Comparison of ENCODE assay signal across 22 cellular contexts in the genomic region with DNA sequence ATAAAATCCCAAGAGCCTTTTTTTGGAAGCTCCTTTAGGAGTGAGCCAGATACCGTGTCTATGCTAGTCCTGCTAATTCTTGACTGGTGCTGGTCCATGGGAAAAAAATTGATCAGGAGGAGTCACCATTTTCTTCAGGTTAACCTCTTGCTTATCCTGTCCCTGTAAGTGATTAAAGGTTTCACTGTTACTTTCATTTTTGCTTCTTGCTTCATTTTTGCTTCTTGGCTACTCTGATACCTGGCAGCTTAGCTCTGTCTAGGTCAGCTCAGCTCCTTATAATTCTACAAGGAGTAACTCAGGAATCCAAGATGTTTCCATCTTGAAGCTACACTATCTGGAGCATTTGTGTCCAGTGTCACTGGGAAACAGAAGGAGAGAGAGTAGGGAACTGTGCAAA. TPM values are rescaled to one million over a fixed set of nuclear protein-coding genes. Genes with fewer than 3 reads are reported as not detected.
DNase-seq lines count a peak whose midpoint lies in the region; ATAC-seq, FAIRE-seq and TF ChIP-seq lines count a peak whose summit lies in the region.
"Had no signal": no experiment of that assay in that cellular context is flagged by ENCODE, and none has a peak within 500 bp of the region (broad histone marks: within the 10 kb centered on the region; RNA-seq: fewer than 3 reads in every experiment).

No MANE protein-coding gene starts in this region.

- no peaks in the 10 kb centered on the region for H3K27me3 ChIP-seq in suprapubic skin
- H3K27me3 ChIP-seq: tibial artery had no signal

- DNase-seq in hippocampal formation (lab: John Stamatoyannopoulos, UW), result no peak
- no peak for DNase-seq in kidney
- DNase-seq in suprapubic skin (ENCODE audit: low spot score in 2 of 2), result no peak
- DNase-seq: activated B cell treated with CpG ODN at 0.5 μM for 24 hours; activated naive CD4-positive, alpha-beta T cell; CD8-positive, alpha-beta memory T cell; EL; islet precursor cell; NCI-H2081 treated with DMSO at 0.1 percent for 48 hours; nucleus accumbens; RPMI8226; stimulated activated CD4-positive, alpha-beta T cell treated with anti-CD3 and anti-CD28 coated beads, Interleukin-4, amount 100 ng/mL, for 24 hours; tibial artery had no signal

- ATAC-seq in GM18858 (IDR thresholded peaks at IDR 0.05; ENCODE audit: unreplicated experiment) (peak; percentile 45), GM21367 (IDR thresholded peaks at IDR 0.05; ENCODE audit: unreplicated experiment) (peak; percentile 62), HG02852 (IDR thresholded peaks at IDR 0.05; ENCODE audit: unreplicated experiment) (peak; percentile 80), HG03520 (IDR thresholded peaks at IDR 0.05; ENCODE audit: unreplicated experiment) (peak; percentile 74), HG03196 (IDR thresholded peaks at IDR 0.05; ENCODE audit: unreplicated experiment) (no peak)

- TF ChIP-seq EP300 in suprapubic skin (IDR thresholded peaks at IDR 0.05), result no peak

- H3K4me3 ChIP-seq in kidney (ENCODE audit: low read length in 2 of 2) (no peak overlapping the region), suprapubic skin (no peak overlapping the region)
- H3K4me3 ChIP-seq: tibial artery had no signal

- no peak overlapping the region for H3K9ac ChIP-seq in kidney (ENCODE audit: low read length in 2 of 2)

- H3K27ac ChIP-seq in kidney (ENCODE audit: low read depth in 2 of 2, low read length in 2 of 2) (no peak overlapping the region), suprapubic skin (no peak overlapping the region)
- H3K27ac ChIP-seq: tibial artery had no signal

- H3K36me3 ChIP-seq in kidney (ENCODE audit: control insufficient read depth in 1 of 2, insufficient read depth in 2 of 2, low read length in 2 of 2) (peaks cover 0 to 18% of the 10 kb centered on the region in 2 donors), suprapubic skin (no peaks in the 10 kb centered on the region)
- H3K36me3 ChIP-seq: tibial artery had no signal

- no peak for TF ChIP-seq POLR2A in suprapubic skin (IDR thresholded peaks at IDR 0.05)

- FAIRE-seq in kidney (lab: Jason Lieb, UNC), result no peak
- FAIRE-seq: GM12891 had no signal

- H3K4me1 ChIP-seq in kidney (ENCODE audit: control insufficient read depth in 1 of 2, insufficient read depth in 1 of 2, low read depth in 1 of 2, low read length in 2 of 2) (no peaks in the 10 kb centered on the region), suprapubic skin (no peaks in the 10 kb centered on the region)
- H3K4me1 ChIP-seq: tibial artery had no signal

- intact Hi-C loops in kidney (cut with DNase I), result no loop called here

- WGBS in suprapubic skin, result 82% methylated on average over 1 of the region's 1 CpG

- TF ChIP-seq CTCF in kidney (IDR thresholded peaks at IDR 0.05; ENCODE audit: borderline replicate concordance, extremely low read depth, insufficient read depth), result no peak
- no peak for TF ChIP-seq CTCF in suprapubic skin (IDR thresholded peaks at IDR 0.05)

- H3K9me3 ChIP-seq in kidney (ENCODE audit: control insufficient read depth in 1 of 2, low read length in 2 of 2), result no peaks in the 10 kb centered on the region
- H3K9me3 ChIP-seq in suprapubic skin, result no peaks in the 10 kb centered on the region
- H3K9me3 ChIP-seq: tibial artery had no signal

RNA-seq across cellular contexts. Expression of a gene that starts 45.7 kb away (rescaled TPM):
- total RNA-seq in kidney (not detected), suprapubic skin (not detected)
- polyA plus RNA-seq in kidney (ENCODE audit: insufficient read depth, low read depth, low replicate concordance), result 30.8 TPM
- total RNA-seq: activated B cell treated with CpG ODN at 0.5 μM for 24 hours; CD8-positive, alpha-beta memory T cell; epithelial cell of proximal tubule; glomerular endothelial cell had no signal
- polyA plus RNA-seq: AG04450; CD8-positive, alpha-beta memory T cell had no signal
